Comparison of ENCODE assay signal across 8 cellular contexts in the genomic region with DNA sequence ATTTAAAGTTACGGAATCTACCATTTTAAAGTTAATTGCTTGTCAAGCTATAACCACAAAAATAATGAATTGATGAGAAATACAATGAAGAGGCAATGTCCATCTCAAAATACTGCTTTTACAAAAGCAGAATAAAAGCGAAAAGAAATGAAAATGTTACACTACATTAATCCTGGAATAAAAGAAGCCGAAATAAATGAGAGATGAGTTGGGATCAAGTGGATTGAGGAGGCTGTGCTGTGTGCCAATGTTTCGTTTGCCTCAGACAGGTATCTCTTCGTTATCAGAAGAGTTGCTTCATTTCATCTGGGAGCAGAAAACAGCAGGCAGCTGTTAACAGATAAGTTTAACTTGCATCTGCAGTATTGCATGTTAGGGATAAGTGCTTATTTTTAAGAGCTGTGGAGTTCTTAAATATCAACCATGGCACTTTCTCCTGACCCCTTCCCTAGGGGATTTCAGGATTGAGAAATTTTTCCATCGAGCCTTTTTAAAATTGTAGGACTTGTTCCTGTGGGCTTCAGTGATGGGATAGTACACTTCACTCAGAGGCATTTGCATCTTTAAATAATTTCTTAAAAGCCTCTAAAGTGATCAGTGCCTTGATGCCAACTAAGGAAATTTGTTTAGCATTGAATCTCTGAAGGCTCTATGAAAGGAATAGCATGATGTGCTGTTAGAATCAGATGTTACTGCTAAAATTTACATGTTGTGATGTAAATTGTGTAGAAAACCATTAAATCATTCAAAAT. TPM values are rescaled to one million over a fixed set of nuclear protein-coding genes. Genes with fewer than 3 reads are reported as not detected.
A peak's percentile ranks its signal among the peaks of the same experiment; 100 is the strongest.
DNase-seq lines count a peak whose midpoint lies in the region; ATAC-seq and TF ChIP-seq lines count a peak whose summit lies in the region.

No MANE protein-coding gene starts in this region.

- peaks cover 46% of the 10 kb centered on the region for H3K4me1 ChIP-seq in mononuclear cell (ENCODE audit: insufficient read depth, low read length)

- TF ChIP-seq CTCF in AG09309 (IDR thresholded peaks at IDR 0.05; ENCODE audit: control insufficient read depth, insufficient read depth, low read depth, low read length, missing control alignments) (no peak), cardiac fibroblast (IDR thresholded peaks at IDR 0.05; ENCODE audit: low read depth, low read length) (no peak), Calu3 (IDR thresholded peaks at IDR 0.05; ENCODE audit: unreplicated experiment) (no peak)

- H3K27me3 Mint-ChIP-seq in Calu3 (ENCODE audit: unreplicated experiment), result peaks cover 9% of the 10 kb centered on the region

- H3K9me3 ChIP-seq in mononuclear cell (ENCODE audit: low read depth, low read length), result no peaks in the 10 kb centered on the region

- ATAC-seq in GM21367 (IDR thresholded peaks at IDR 0.05; ENCODE audit: unreplicated experiment), result no peak

- H3K36me3 Mint-ChIP-seq in Calu3 (ENCODE audit: insufficient read depth, unreplicated experiment), result no peaks in the 10 kb centered on the region

- BruUV-seq in Calu3 (replicated peaks; lab: Mats Ljungman, UMichigan), result no TSS peak

- no peak overlapping the region for H3K27ac Mint-ChIP-seq in Calu3 (ENCODE audit: unreplicated experiment)

- H3K9me3 Mint-ChIP-seq in Calu3 (ENCODE audit: low read depth, unreplicated experiment), result no peaks in the 10 kb centered on the region

- H3K4me3 Mint-ChIP-seq in Calu3 (ENCODE audit: low read depth, unreplicated experiment), result no peak overlapping the region

- H3K4me1 Mint-ChIP-seq in Calu3 (ENCODE audit: low read depth, unreplicated experiment), result peaks cover 9% of the 10 kb centered on the region

- CTCF ChIA-PET in Calu3 (lab: Charles Lee), result interaction anchor here (0.6 to 1.5 kb wide), 5 partner anchors 27 to 152 kb away, joined by 3 to 6 read pairs (median 4); partner anchors contain the start of gene NEAT1

- no peak for DNase-seq in AG09309 (ENCODE audit: low read depth)
- no peak for DNase-seq in Jurkat, Clone E6-1 (ENCODE audit: low read depth, low spot score)
- peak; percentile 73 to 86 for DNase-seq in cardiac fibroblast (ENCODE audit: low read depth in 2 of 2)
- no peak for DNase-seq in activated naive CD4-positive, alpha-beta T cell treated with Interleukin-2 at 50 U/mL for 16 hours
- DNase-seq in Calu3, result no peak
- no peak for DNase-seq in iPS-NIHi11 (ENCODE audit: low spot score)

- peak overlapping the region; percentile 74 for H3K4me3 ChIP-seq in AG09309 (ENCODE audit: control insufficient read depth, low read depth, low read length)
- H3K4me3 ChIP-seq in Jurkat, Clone E6-1 (ENCODE audit: low read length), result peak overlapping the region; percentile 75
- peak overlapping the region; percentile 74 to 93 for H3K4me3 ChIP-seq in cardiac fibroblast (replicated peaks in 1 of 2; ENCODE audit: low read depth in 2 of 2, low read length in 2 of 2)
- H3K4me3 ChIP-seq in mononuclear cell (ENCODE audit: low read length), result peak overlapping the region; percentile 99

- intact Hi-C loops in Calu3 (cut with micrococcal nuclease; ENCODE audit: unreplicated experiment), result no loop called here

- H3K27me3 ChIP-seq in mononuclear cell (ENCODE audit: insufficient read depth, low read length), result no peaks in the 10 kb centered on the region

RNA-seq across cellular contexts. Expression of gene MALAT1, which starts 4.2 kb away (rescaled TPM):
- 69.1 TPM for polyA plus RNA-seq in Jurkat, Clone E6-1 (2012; ENCODE audit: insufficient read depth, insufficient read length)
- total RNA-seq in mononuclear cell (22,943 TPM), Calu3 (2022) (8,437 and 9,950 TPM in 2 replicates)

RNA-seq across cellular contexts. Expression of gene SCYL1, which starts 21.9 kb away (rescaled TPM):
- 69.4 TPM for polyA plus RNA-seq in Jurkat, Clone E6-1 (2012; ENCODE audit: insufficient read depth, insufficient read length)
- total RNA-seq in mononuclear cell (36.4 TPM), Calu3 (2022) (47.8 and 53.6 TPM in 2 replicates)

RNA-seq across cellular contexts. Expression of gene LTBP3, which starts 55.1 kb away (rescaled TPM):
- polyA plus RNA-seq in Jurkat, Clone E6-1 (2012; ENCODE audit: insufficient read depth, insufficient read length), result 12.2 TPM
- total RNA-seq in mononuclear cell (25.6 TPM), Calu3 (2022) (166 and 169 TPM in 2 replicates)

Comparison
In these comparisons a context has a peak if more than half of its experiments do, and no peak if none do; other contexts are left out.
1. DNase-seq: peak in cardiac fibroblast (2 of 2); none in AG09309 (single experiment), Jurkat, Clone E6-1 (single experiment), activated naive CD4-positive, alpha-beta T cell treated with Interleukin-2 at 50 U/mL for 16 hours (single experiment), Calu3 (single experiment) and iPS-NIHi11 (single experiment).
2. Peak in every context shown above with its lines, with median percentiles within 50 percentile points of each other: H3K4me3 ChIP-seq.